ENCODE assay signal across 1 cellular context in genomic region chr17:45361976-45362375, GRCh38.
TF ChIP-seq lines count a peak whose summit lies in the region.

No MANE protein-coding gene starts in this region.

TF ChIP-seq in H1, 55 proteins besides CTCF, POLR2A, EP300 and RAD21 (continued from another document):
- TF ChIP-seq ATF2 (IDR thresholded peaks at IDR 0.05; ENCODE audit: low read length), result no peak
- no peak for TF ChIP-seq JUN (IDR thresholded peaks at IDR 0.05; ENCODE audit: low read depth, low read length)
- TF ChIP-seq GTF2F1 (IDR thresholded peaks at IDR 0.05; ENCODE audit: borderline replicate concordance, low read depth, low read length), result no peak
- no peak for TF ChIP-seq SP4 (IDR thresholded peaks at IDR 0.05; ENCODE audit: low read length)
- TF ChIP-seq JUND (IDR thresholded peaks at IDR 0.05; ENCODE audit: low read length), result no peak
- TF ChIP-seq YY1 (IDR thresholded peaks at IDR 0.05; ENCODE audit: low read depth, low read length), result no peak
- no peak for TF ChIP-seq TBP (IDR thresholded peaks at IDR 0.05; ENCODE audit: low read depth, low read length)
- TF ChIP-seq CHD2 (IDR thresholded peaks at IDR 0.05; ENCODE audit: low read length), result no peak
- TF ChIP-seq POLR2AphosphoS5 (IDR thresholded peaks at IDR 0.05; ENCODE audit: low read depth, low read length), result no peak
- TF ChIP-seq ZNF274 (IDR thresholded peaks at IDR 0.05; ENCODE audit: borderline replicate concordance, extremely low read depth, low read length), result no peak
